In genomic region chr3:47889001-47889757, GRCh38 we compare ENCODE assay signal across 26 cellular contexts.
DNase-seq lines count a peak whose midpoint lies in the region; ATAC-seq and TF ChIP-seq lines count a peak whose summit lies in the region.
"Had no signal": no experiment of that assay in that cellular context is flagged by ENCODE, and none has a peak within 500 bp of the region (broad histone marks: within the 10 kb centered on the region; RNA-seq: fewer than 3 reads in every experiment).

No MANE protein-coding gene starts in this region.

- TF ChIP-seq CTCF in hepatocyte (IDR thresholded peaks at IDR 0.05; ENCODE audit: poor library complexity) (no peak), right lobe of liver (IDR thresholded peaks at IDR 0.05) (no peak)

- H3K27me3 ChIP-seq in hepatocyte (no peaks in the 10 kb centered on the region), right lobe of liver (no peaks in the 10 kb centered on the region)
- H3K27me3 ChIP-seq: esophagus squamous epithelium, suprapubic skin had no signal

- H2AFZ ChIP-seq in hepatocyte, result no peak overlapping the region

- H3K9me2 ChIP-seq in hepatocyte (replicated peaks; ENCODE audit: insufficient read depth), result no peaks in the 10 kb centered on the region
- H3K9me2 ChIP-seq: SK-N-SH had no signal

- peaks cover 4% of the 10 kb centered on the region for H3K79me2 ChIP-seq in hepatocyte

- H3K27ac Mint-ChIP-seq in stimulated activated naive CD8-positive, alpha-beta T cell treated with anti-CD3 and anti-CD28 coated beads, Interleukin-15, Interleukin-2, amounts not matched to agents 100 ng/mL and 50 ng/mL, for 24 hours, result peak overlapping the region; percentile 7
- H3K27ac Mint-ChIP-seq in stimulated activated naive CD8-positive, alpha-beta T cell treated with anti-CD3 and anti-CD28 coated beads, Interleukin-15, amount 100 ng/mL, for 72 hours, result no peak overlapping the region
- H3K27ac Mint-ChIP-seq in memory B cell, result peak overlapping the region; percentile 35
- H3K27ac Mint-ChIP-seq: activated T-helper 17 cell treated with anti-CD3 and anti-CD28 coated beads, Interleukin-2, amount 50 U/mL, for 72 hours had no signal

- peaks cover 52% of the 10 kb centered on the region for H3K36me3 Mint-ChIP-seq in stimulated activated naive CD8-positive, alpha-beta T cell treated with anti-CD3 and anti-CD28 coated beads, Interleukin-15, Interleukin-2, amounts not matched to agents 100 ng/mL and 50 ng/mL, for 24 hours (ENCODE audit: low read depth)
- peaks cover 25% of the 10 kb centered on the region for H3K36me3 Mint-ChIP-seq in memory B cell

- H4K20me1 ChIP-seq in hepatocyte (ENCODE audit: insufficient read depth, poor library complexity, severe bottlenecking), result no peaks in the 10 kb centered on the region

- H3K4me1 ChIP-seq in hepatocyte (ENCODE audit: insufficient read depth), result no peaks in the 10 kb centered on the region
- no peaks in the 10 kb centered on the region for H3K4me1 ChIP-seq in right lobe of liver

- H3K4me3 ChIP-seq in hepatocyte, result no peak overlapping the region
- H3K4me3 ChIP-seq in right lobe of liver, result no peak overlapping the region
- H3K4me3 ChIP-seq: esophagus squamous epithelium, GM12878, lower lobe of right lung, skin epidermis, suprapubic skin had no signal

- H3K4me1 Mint-ChIP-seq in stimulated activated naive CD8-positive, alpha-beta T cell treated with anti-CD3 and anti-CD28 coated beads, Interleukin-15, Interleukin-2, amounts not matched to agents 100 ng/mL and 50 ng/mL, for 24 hours (ENCODE audit: low read depth), result peaks cover 4% of the 10 kb centered on the region
- H3K4me1 Mint-ChIP-seq in stimulated activated naive CD8-positive, alpha-beta T cell treated with anti-CD3 and anti-CD28 coated beads, Interleukin-15, amount 100 ng/mL, for 72 hours, result peaks cover 10% of the 10 kb centered on the region
- H3K4me1 Mint-ChIP-seq in memory B cell, result peaks cover 13% of the 10 kb centered on the region
- H3K4me1 Mint-ChIP-seq: activated T-helper 17 cell treated with anti-CD3 and anti-CD28 coated beads, Interleukin-2, amount 50 U/mL, for 72 hours had no signal

- peaks cover 3% of the 10 kb centered on the region for H3K9me3 Mint-ChIP-seq in stimulated activated naive CD8-positive, alpha-beta T cell treated with anti-CD3 and anti-CD28 coated beads, Interleukin-15, Interleukin-2, amounts not matched to agents 100 ng/mL and 50 ng/mL, for 24 hours
- no peaks in the 10 kb centered on the region for H3K9me3 Mint-ChIP-seq in stimulated activated naive CD8-positive, alpha-beta T cell treated with anti-CD3 and anti-CD28 coated beads, Interleukin-15, amount 100 ng/mL, for 72 hours
- no peaks in the 10 kb centered on the region for H3K9me3 Mint-ChIP-seq in memory B cell
- H3K9me3 Mint-ChIP-seq: activated naive CD4-positive, alpha-beta T cell treated with anti-CD3 and anti-CD28 coated beads, Interleukin-2, amount 50 U/mL, for 72 hours; activated T-helper 17 cell treated with anti-CD3 and anti-CD28 coated beads, Interleukin-2, amount 50 U/mL, for 72 hours had no signal

- intact Hi-C loops in right lobe of liver (cut with DNase I), result no loop called here

- H3K27me3 Mint-ChIP-seq in stimulated activated naive CD8-positive, alpha-beta T cell treated with anti-CD3 and anti-CD28 coated beads, Interleukin-15, Interleukin-2, amounts not matched to agents 100 ng/mL and 50 ng/mL, for 24 hours, result no peaks in the 10 kb centered on the region
- H3K27me3 Mint-ChIP-seq in stimulated activated naive CD8-positive, alpha-beta T cell treated with anti-CD3 and anti-CD28 coated beads, Interleukin-15, amount 100 ng/mL, for 72 hours, result no peaks in the 10 kb centered on the region
- no peaks in the 10 kb centered on the region for H3K27me3 Mint-ChIP-seq in memory B cell
- H3K27me3 Mint-ChIP-seq: activated T-helper 17 cell treated with anti-CD3 and anti-CD28 coated beads, Interleukin-2, amount 50 U/mL, for 72 hours had no signal

- DNase-seq in stimulated activated naive CD8-positive, alpha-beta T cell treated with anti-CD3 and anti-CD28 coated beads, Interleukin-15, amount 100 ng/mL, for 72 hours, result no peak
- DNase-seq in memory B cell (ENCODE audit: low spot score in 2 of 2) (no peak), hepatocyte (ENCODE audit: low spot score) (no peak), HPDE6-E6E7 (ENCODE audit: extremely low spot score) (no peak), right lobe of liver (no peak), HuH-7 (ENCODE audit: low spot score) (no peak)
- DNase-seq: activated CD4-positive, alpha-beta T cell treated with anti-CD3 and anti-CD28 coated beads, Interleukin-2, amount 50 U/mL, for 1 hour; anterior cingulate cortex; effector memory CD4-positive, alpha-beta T cell; esophagus squamous epithelium; kidney; lower lobe of right lung; MV-4-11; NCI-H187; NCI-H226; NCI-H774; SK-N-SH; stimulated activated CD4-positive, alpha-beta T cell treated with anti-CD3 and anti-CD28 coated beads, Interleukin-1b, Interleukin-23, amount 100 ng/mL, for 48 hours had no signal

- 90% methylated on average over 4 of the region's 4 CpGs for WGBS in hepatocyte (ENCODE audit: low lambda C conversion rate, missing lambda C conversion rate)
- 77% methylated on average over 4 of the region's 4 CpGs for WGBS in right lobe of liver (ENCODE audit: insufficient coverage, low coverage, low lambda C conversion rate, missing lambda C conversion rate)

- H3K9me3 ChIP-seq in hepatocyte (ENCODE audit: low read depth) (no peaks in the 10 kb centered on the region), right lobe of liver (no peaks in the 10 kb centered on the region)
- H3K9me3 ChIP-seq: esophagus squamous epithelium, lower lobe of right lung, SK-N-SH, suprapubic skin had no signal

- no peak overlapping the region for H3K4me3 Mint-ChIP-seq in stimulated activated naive CD8-positive, alpha-beta T cell treated with anti-CD3 and anti-CD28 coated beads, Interleukin-15, Interleukin-2, amounts not matched to agents 100 ng/mL and 50 ng/mL, for 24 hours
- no peak overlapping the region for H3K4me3 Mint-ChIP-seq in stimulated activated naive CD8-positive, alpha-beta T cell treated with anti-CD3 and anti-CD28 coated beads, Interleukin-15, amount 100 ng/mL, for 72 hours
- no peak overlapping the region for H3K4me3 Mint-ChIP-seq in memory B cell
- H3K4me3 Mint-ChIP-seq: activated T-helper 17 cell treated with anti-CD3 and anti-CD28 coated beads, Interleukin-2, amount 50 U/mL, for 72 hours had no signal

- no peak for ATAC-seq in stimulated activated naive CD8-positive, alpha-beta T cell treated with anti-CD3 and anti-CD28 coated beads, Interleukin-15, amount 100 ng/mL, for 72 hours
- no peak for ATAC-seq in memory B cell (ENCODE audit: low read depth)
- ATAC-seq in right lobe of liver, result no peak
- ATAC-seq: activated naive CD4-positive, alpha-beta T cell treated with anti-CD3 and anti-CD28 coated beads, Interleukin-2, amount 50 U/mL, for 72 hours; activated T-helper 17 cell treated with anti-CD3 and anti-CD28 coated beads, Interleukin-2, amount 50 U/mL, for 72 hours; GM12878; lower lobe of right lung had no signal

- H3K27ac ChIP-seq in cingulate gyrus (ENCODE audit: low read depth, low read length) (peak overlapping the region; percentile 60), hepatocyte (no peak overlapping the region), right lobe of liver (no peak overlapping the region)
- H3K27ac ChIP-seq: suprapubic skin, VCaP had no signal

- no peak overlapping the region for H3K4me2 ChIP-seq in hepatocyte
- H3K4me2 ChIP-seq: SK-N-SH had no signal

- TF ChIP-seq POLR2A in right lobe of liver (IDR thresholded peaks at IDR 0.05), result no peak

- H3K36me3 ChIP-seq in hepatocyte (replicated peaks; ENCODE audit: insufficient read depth, low read depth), result no peaks in the 10 kb centered on the region
- H3K36me3 ChIP-seq in right lobe of liver, result peaks cover 0 to 20% (median 0%) of the 10 kb centered on the region in 4 donors

Comparison
In these comparisons a context has a peak if more than half of its experiments do, and no peak if none do; other contexts are left out.
1. H3K27ac Mint-ChIP-seq: peak in stimulated activated naive CD8-positive, alpha-beta T cell treated with anti-CD3 and anti-CD28 coated beads, Interleukin-15, Interleukin-2, amounts not matched to agents 100 ng/mL and 50 ng/mL, for 24 hours (single experiment) and memory B cell (single experiment); none in stimulated activated naive CD8-positive, alpha-beta T cell treated with anti-CD3 and anti-CD28 coated beads, Interleukin-15, amount 100 ng/mL, for 72 hours (0 of 2).